22 cellular contexts compared by ENCODE assay signal in the genomic region with DNA sequence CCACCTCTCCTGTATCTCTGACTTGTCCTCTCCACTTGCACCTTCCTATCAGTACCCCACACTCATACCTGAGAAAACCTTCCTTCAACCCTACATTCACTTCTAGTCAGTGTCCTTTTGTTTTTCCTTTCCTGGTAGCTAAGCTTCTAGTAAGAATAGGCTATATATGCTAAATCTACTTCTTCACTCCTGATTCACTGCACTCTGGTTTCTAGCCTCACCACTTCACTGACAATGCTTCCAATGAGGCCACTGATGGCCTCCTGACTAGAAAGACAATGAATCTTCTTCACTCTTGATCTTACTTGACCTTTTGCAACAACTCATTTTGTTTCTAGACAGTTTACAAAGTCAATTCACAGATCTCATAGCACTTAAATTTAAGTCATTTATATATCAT. TPM values are rescaled to one million over a fixed set of nuclear protein-coding genes. Genes with fewer than 3 reads are reported as not detected.
A peak's percentile ranks its signal among the peaks of the same experiment; 100 is the strongest.
DNase-seq lines count a peak whose midpoint lies in the region; ATAC-seq, FAIRE-seq and TF ChIP-seq lines count a peak whose summit lies in the region.
"Had no signal": no experiment of that assay in that cellular context is flagged by ENCODE, and none has a peak within 500 bp of the region (broad histone marks: within the 10 kb centered on the region; RNA-seq: fewer than 3 reads in every experiment).

No MANE protein-coding gene starts in this region.

- H3K9me3 Mint-ChIP-seq in activated CD4-positive, alpha-beta memory T cell treated with anti-CD3 and anti-CD28 coated beads for 36 hours = no peaks in the 10 kb centered on the region
- H3K9me3 Mint-ChIP-seq in activated CD4-positive, alpha-beta memory T cell treated with anti-CD3 and anti-CD28 coated beads, Interleukin-2, amount 10 ng/mL, durations not matched to agents 7 days and 5 days = no peaks in the 10 kb centered on the region
- H3K9me3 Mint-ChIP-seq in stimulated activated naive CD8-positive, alpha-beta T cell treated with anti-CD3 and anti-CD28 coated beads, Interleukin-15, amount 100 ng/mL, for 72 hours = no peaks in the 10 kb centered on the region
- no peaks in the 10 kb centered on the region for H3K9me3 Mint-ChIP-seq in astrocyte (ENCODE audit: unreplicated experiment)
- H3K9me3 Mint-ChIP-seq: CD4-positive, alpha-beta memory T cell had no signal

- POLR2A ChIA-PET in activated CD4-positive, alpha-beta memory T cell treated with anti-CD3 and anti-CD28 coated beads for 36 hours (lab: Charles Lee) = no interaction called here
- POLR2A ChIA-PET in activated CD4-positive, alpha-beta memory T cell treated with anti-CD3 and anti-CD28 coated beads, Interleukin-2, amount 10 ng/mL, durations not matched to agents 7 days and 5 days (lab: Charles Lee) = interaction anchor here (1.0 kb wide), 1 partner anchor 13 kb away, joined by 3 read pairs; no protein-coding TSS in a partner anchor
- POLR2A ChIA-PET in HepG2 (lab: Yijun Ruan, JAX) (no interaction called here), SK-N-SH (lab: Yijun Ruan, JAX) (no interaction called here)

- ATAC-seq in stimulated activated naive CD8-positive, alpha-beta T cell treated with anti-CD3 and anti-CD28 coated beads, Interleukin-15, amount 100 ng/mL, for 72 hours = no peak
- no peak for ATAC-seq in stimulated activated naive CD8-positive, alpha-beta T cell treated with anti-CD3 and anti-CD28 coated beads, Interleukin-15, Interleukin-2, amounts not matched to agents 100 U/mL and 50 U/mL, for 24 hours
- ATAC-seq in HepG2 = no peak
- ATAC-seq: GM12878, HCT116 had no signal

- BruUV-seq in HepG2 (replicated peaks; lab: Mats Ljungman, UMichigan) = no TSS peak

- H3K27me3 Mint-ChIP-seq in activated CD4-positive, alpha-beta memory T cell treated with anti-CD3 and anti-CD28 coated beads for 36 hours = no peaks in the 10 kb centered on the region
- no peaks in the 10 kb centered on the region for H3K27me3 Mint-ChIP-seq in activated CD4-positive, alpha-beta memory T cell treated with anti-CD3 and anti-CD28 coated beads, Interleukin-2, amount 10 ng/mL, durations not matched to agents 7 days and 5 days
- H3K27me3 Mint-ChIP-seq in stimulated activated naive CD8-positive, alpha-beta T cell treated with anti-CD3 and anti-CD28 coated beads, Interleukin-15, amount 100 ng/mL, for 72 hours = no peaks in the 10 kb centered on the region
- H3K27me3 Mint-ChIP-seq in astrocyte (ENCODE audit: low read depth, unreplicated experiment) = no peaks in the 10 kb centered on the region
- H3K27me3 Mint-ChIP-seq: CD4-positive, alpha-beta memory T cell had no signal

- no peak for TF ChIP-seq POLR2A in HepG2 (IDR thresholded peaks at IDR 0.05; ENCODE audit: insufficient read depth in 1 of 2, low read depth in 2 of 2, low read length in 2 of 2)

- intact Hi-C loops in activated CD4-positive, alpha-beta memory T cell treated with anti-CD3 and anti-CD28 coated beads for 36 hours (cut with micrococcal nuclease) = loop anchor here (1.0 kb wide), 1 partner anchor 150 kb away; no protein-coding TSS in a partner anchor
- intact Hi-C loops in HepG2 (cut with micrococcal nuclease; ENCODE audit: unreplicated experiment) = no loop called here
- intact Hi-C loops in posterior vena cava (cut with DNase I) = no loop called here

- H3K4me3 Mint-ChIP-seq in activated CD4-positive, alpha-beta memory T cell treated with anti-CD3 and anti-CD28 coated beads for 36 hours = no peak overlapping the region
- H3K4me3 Mint-ChIP-seq in activated CD4-positive, alpha-beta memory T cell treated with anti-CD3 and anti-CD28 coated beads, Interleukin-2, amount 10 ng/mL, durations not matched to agents 7 days and 5 days = no peak overlapping the region
- no peak overlapping the region for H3K4me3 Mint-ChIP-seq in stimulated activated naive CD8-positive, alpha-beta T cell treated with anti-CD3 and anti-CD28 coated beads, Interleukin-15, amount 100 ng/mL, for 72 hours
- H3K4me3 Mint-ChIP-seq in astrocyte (ENCODE audit: unreplicated experiment) = no peak overlapping the region
- H3K4me3 Mint-ChIP-seq: CD4-positive, alpha-beta memory T cell had no signal

- H3K36me3 Mint-ChIP-seq in activated CD4-positive, alpha-beta memory T cell treated with anti-CD3 and anti-CD28 coated beads for 36 hours = no peaks in the 10 kb centered on the region
- no peaks in the 10 kb centered on the region for H3K36me3 Mint-ChIP-seq in activated CD4-positive, alpha-beta memory T cell treated with anti-CD3 and anti-CD28 coated beads, Interleukin-2, amount 10 ng/mL, durations not matched to agents 7 days and 5 days (ENCODE audit: low read depth)
- no peaks in the 10 kb centered on the region for H3K36me3 Mint-ChIP-seq in astrocyte (ENCODE audit: low read depth, unreplicated experiment)

- no peak for TF ChIP-seq CTCF in astrocyte (IDR thresholded peaks at IDR 0.05; ENCODE audit: insufficient read depth, low read depth, low read length)
- no peak for TF ChIP-seq CTCF in HepG2 (CRISPR knock-in tag; IDR thresholded peaks at IDR 0.05)
- TF ChIP-seq CTCF in SK-N-SH (IDR thresholded peaks at IDR 0.05) = no peak

- H3K9me3 ChIP-seq in astrocyte (ENCODE audit: insufficient read depth, low read depth, low read length) (no peaks in the 10 kb centered on the region), HepG2 (ENCODE audit: low read length) (no peaks in the 10 kb centered on the region), SK-N-SH (no peaks in the 10 kb centered on the region)
- H3K9me3 ChIP-seq: MG63 had no signal

- no peak for TF ChIP-seq RAD21 in HepG2 (CRISPR knock-in tag; IDR thresholded peaks at IDR 0.05)
- TF ChIP-seq RAD21 in SK-N-SH (IDR thresholded peaks at IDR 0.05; ENCODE audit: low read length) = no peak

- H4K20me1 ChIP-seq in astrocyte (ENCODE audit: insufficient read depth, low read length) (peaks cover 15% of the 10 kb centered on the region), HepG2 (ENCODE audit: insufficient read depth, low read length) (no peaks in the 10 kb centered on the region; the same call in 1 of the 2 replicates), SK-N-SH (ENCODE audit: insufficient read depth) (no peaks in the 10 kb centered on the region)

- peak; percentile 28 for DNase-seq in activated CD4-positive, alpha-beta memory T cell treated with anti-CD3 and anti-CD28 coated beads for 36 hours
- no peak for DNase-seq in activated CD4-positive, alpha-beta memory T cell treated with anti-CD3 and anti-CD28 coated beads, Interleukin-2, amount 10 ng/mL, durations not matched to agents 7 days and 5 days
- DNase-seq in stimulated activated naive CD8-positive, alpha-beta T cell treated with anti-CD3 and anti-CD28 coated beads, Interleukin-15, amount 100 ng/mL, for 72 hours = no peak
- no peak for DNase-seq in stimulated activated naive CD8-positive, alpha-beta T cell treated with anti-CD3 and anti-CD28 coated beads, Interleukin-15, Interleukin-2, amounts not matched to agents 100 U/mL and 50 U/mL, for 24 hours
- DNase-seq in astrocyte (ENCODE audit: low read depth) (no peak), HepG2 (ENCODE audit: low spot score) (no peak), SK-N-SH (no peak), posterior vena cava (ENCODE audit: low spot score) (no peak)
- DNase-seq: CD4-positive, alpha-beta memory T cell; DMS153; GF-D8; Kasumi-1; MG63; NCI-H1048; NCI-H1436; NCI-H1930; NCI-H345; NCI-H524 treated with DMSO at 0.1 percent for 48 hours; RPMI8226 had no signal

- H3K4me1 ChIP-seq in astrocyte (ENCODE audit: insufficient read depth, low read length) (peaks cover 19% of the 10 kb centered on the region), HepG2 (ENCODE audit: insufficient read depth, low read length) (no peaks in the 10 kb centered on the region), SK-N-SH (ENCODE audit: control insufficient read depth in 1 of 2, insufficient read depth in 2 of 2, low read depth in 1 of 2, low read length in 1 of 2) (peaks cover 7 to 30% of the 10 kb centered on the region in 2 experiments; a peak in 3 of 4 replicates)

- H3K4me2 ChIP-seq in astrocyte (ENCODE audit: low read length) (peak overlapping the region; percentile 47), HepG2 (ENCODE audit: low read depth, low read length) (no peak overlapping the region), SK-N-SH (no peak overlapping the region)

- no peak for TF ChIP-seq EP300 in HepG2 (IDR thresholded peaks at IDR 0.05; ENCODE audit: low read depth in 2 of 2, low read length in 2 of 2)
- no peak for TF ChIP-seq EP300 in HepG2 (CRISPR knock-in tag; IDR thresholded peaks at IDR 0.05; ENCODE audit: borderline replicate concordance)
- no peak for TF ChIP-seq EP300 in SK-N-SH (IDR thresholded peaks at IDR 0.05; ENCODE audit: borderline replicate concordance in 1 of 2, low read depth in 1 of 2, low read length in 1 of 2)

- H3K36me3 ChIP-seq in astrocyte (ENCODE audit: insufficient read depth, low read length) (no peaks in the 10 kb centered on the region), HepG2 (replicated peaks in 1 of 2; ENCODE audit: control insufficient read depth in 1 of 2, insufficient read depth in 2 of 2, low read length in 2 of 2) (peaks cover 0 to 10% of the 10 kb centered on the region in 2 experiments; a peak in 2 of 5 replicates), SK-N-SH (replicated peaks in 1 of 2; ENCODE audit: control insufficient read depth in 1 of 2, insufficient read depth in 2 of 2, low read length in 1 of 2) (peaks cover 0 to 4% of the 10 kb centered on the region in 2 experiments)
- H3K36me3 ChIP-seq: MG63 had no signal

- H3K79me2 ChIP-seq in astrocyte (ENCODE audit: insufficient read depth, low read length) (no peaks in the 10 kb centered on the region), HepG2 (ENCODE audit: insufficient read depth, low read length) (no peaks in the 10 kb centered on the region), SK-N-SH (ENCODE audit: insufficient read depth) (0 out of 2 replicates have a peak, but pooled peaks cover 3% of the 10 kb centered on the region)

- H2AFZ ChIP-seq in astrocyte (ENCODE audit: low read depth, low read length) (no peak overlapping the region), HepG2 (ENCODE audit: low read length) (no peak overlapping the region), SK-N-SH (ENCODE audit: low read depth) (no peak overlapping the region)

- peaks cover 40% of the 10 kb centered on the region for H3F3A ChIP-seq in SK-N-SH (replicated peaks; ENCODE audit: insufficient read depth)

- H3K27ac ChIP-seq in astrocyte (ENCODE audit: low read depth, low read length) (no peak overlapping the region), HepG2 (ENCODE audit: extremely low read length, insufficient read depth, low read length) (no peak overlapping the region), SK-N-SH (ENCODE audit: low read depth in 2 of 2, low read length in 1 of 2) (peak overlapping the region in 1 of 2 experiments; percentile 95; a peak in 2 of 4 replicates)

- FAIRE-seq in astrocyte (lab: Jason Lieb, UNC) = no peak
- FAIRE-seq in HepG2 (lab: Jason Lieb, UNC) = no peak
- FAIRE-seq: GM12878, GM19239 had no signal

- H3K27ac Mint-ChIP-seq in activated CD4-positive, alpha-beta memory T cell treated with anti-CD3 and anti-CD28 coated beads for 36 hours = peak overlapping the region; percentile 49
- H3K27ac Mint-ChIP-seq in activated CD4-positive, alpha-beta memory T cell treated with anti-CD3 and anti-CD28 coated beads, Interleukin-2, amount 10 ng/mL, durations not matched to agents 7 days and 5 days = no peak overlapping the region
- H3K27ac Mint-ChIP-seq in stimulated activated naive CD8-positive, alpha-beta T cell treated with anti-CD3 and anti-CD28 coated beads, Interleukin-15, amount 100 ng/mL, for 72 hours = peak overlapping the region; percentile 5 to 21
- no peak overlapping the region for H3K27ac Mint-ChIP-seq in astrocyte (ENCODE audit: unreplicated experiment)

- H3K9ac ChIP-seq in astrocyte (ENCODE audit: low read length) (no peak overlapping the region), HepG2 (ENCODE audit: insufficient read depth, low read depth, low read length) (no peak overlapping the region), SK-N-SH (no peak overlapping the region)

- in situ Hi-C loops in HepG2 (cut with HindIII; ENCODE audit: extremely low pct_ligation_motif_present, low pct_unique_long_range_greater_than_20kb) = no loop called here

- CTCF ChIA-PET in activated CD4-positive, alpha-beta memory T cell treated with anti-CD3 and anti-CD28 coated beads for 36 hours (lab: Charles Lee) = interaction anchor here (0.9 to 2.2 kb wide), 3 partner anchors 77 to 232 kb away, joined by 3 to 6 read pairs (median 4); no protein-coding TSS in a partner anchor
- CTCF ChIA-PET in activated CD4-positive, alpha-beta memory T cell treated with anti-CD3 and anti-CD28 coated beads, Interleukin-2, amount 10 ng/mL, durations not matched to agents 7 days and 5 days (lab: Charles Lee) = interaction anchor here (0.7 kb wide), 1 partner anchor 77 kb away, joined by 3 read pairs; no protein-coding TSS in a partner anchor
- CTCF ChIA-PET in HepG2 (lab: Yijun Ruan, JAX; ENCODE audit: low intra/inter-chr PET ratio, low total read pairs) = no interaction called here
- CTCF ChIA-PET in SK-N-SH (lab: Yijun Ruan, JAX) = interaction anchor here (1.1 kb wide), 1 partner anchor 35 kb away, joined by 3 read pairs; no protein-coding TSS in a partner anchor

- no peaks in the 10 kb centered on the region for H3K27me3 ChIP-seq in astrocyte (ENCODE audit: insufficient read depth, low read length)
- no peaks in the 10 kb centered on the region for H3K27me3 ChIP-seq in HepG2 (ENCODE audit: control insufficient read depth in 1 of 2, insufficient read depth in 2 of 2, low read length in 2 of 2)
- H3K27me3 ChIP-seq in SK-N-SH (ENCODE audit: insufficient read depth) = no peaks in the 10 kb centered on the region
- H3K27me3 ChIP-seq: MG63 had no signal

- H3K4me3 ChIP-seq in astrocyte (ENCODE audit: insufficient read depth, low read depth, low read length) (no peak overlapping the region), HepG2 (replicated peaks in 1 of 3; ENCODE audit: insufficient read depth in 1 of 3, low read depth in 2 of 3, low read length in 3 of 3) (no peak overlapping the region), SK-N-SH (ENCODE audit: low read depth in 2 of 2, low read length in 1 of 2) (no peak overlapping the region)
- H3K4me3 ChIP-seq: GM12878, MG63 had no signal

- no peaks in the 10 kb centered on the region for H3K9me2 ChIP-seq in SK-N-SH

- peaks cover 11% of the 10 kb centered on the region for H3K4me1 Mint-ChIP-seq in activated CD4-positive, alpha-beta memory T cell treated with anti-CD3 and anti-CD28 coated beads for 36 hours (ENCODE audit: low read depth)
- H3K4me1 Mint-ChIP-seq in activated CD4-positive, alpha-beta memory T cell treated with anti-CD3 and anti-CD28 coated beads, Interleukin-2, amount 10 ng/mL, durations not matched to agents 7 days and 5 days = peaks cover 6% of the 10 kb centered on the region
- H3K4me1 Mint-ChIP-seq in stimulated activated naive CD8-positive, alpha-beta T cell treated with anti-CD3 and anti-CD28 coated beads, Interleukin-15, amount 100 ng/mL, for 72 hours = peaks cover 10% of the 10 kb centered on the region
- H3K4me1 Mint-ChIP-seq in astrocyte (ENCODE audit: low read depth, unreplicated experiment) = peaks cover 35% of the 10 kb centered on the region

RNA-seq across cellular contexts. Expression of gene RELT, which starts 52.0 kb away (rescaled TPM):
- 10 to 100 TPM; 18.5 to 18.9 TPM for total RNA-seq in activated CD4-positive, alpha-beta memory T cell treated with anti-CD3 and anti-CD28 coated beads for 36 hours
- total RNA-seq in activated CD4-positive, alpha-beta memory T cell treated with anti-CD3 and anti-CD28 coated beads, Interleukin-2, amount 10 ng/mL, durations not matched to agents 7 days and 5 days = 10 to 100 TPM; 26.0 to 27.3 TPM
- total RNA-seq in astrocyte (3.6 and 5.2 TPM in 2 replicates), HepG2 (2016; rRNA removed; fragmentation: Illumina TruSeq; extraction: Trizol) (1.6 and 4.7 TPM in 2 replicates), posterior vena cava (10 to 100 TPM in 1 of 2 donors, 1 to 10 TPM in 1; 6.3 to 10.8 TPM)
- total RNA-seq in HepG2 (2016; cell fraction: cytosol; rRNA removed; fragmentation: Illumina TruSeq; extraction: Trizol; ENCODE audit: low read depth) = 2.8 and 3.4 TPM in 2 replicates
- total RNA-seq in HepG2 (2016; cell fraction: insoluble cytoplasmic fraction; rRNA removed; fragmentation: Illumina TruSeq; extraction: Trizol) = 1.8 and 4.7 TPM in 2 replicates
- 4.0 and 4.2 TPM in 2 replicates for total RNA-seq in HepG2 (2016; cell fraction: membrane; rRNA removed; fragmentation: Illumina TruSeq; extraction: Trizol)
- total RNA-seq in HepG2 (2016; cell fraction: nucleus; rRNA removed; fragmentation: Illumina TruSeq; extraction: Trizol) = 5.4 TPM in 2 replicates
- polyA plus RNA-seq in HepG2 (2011; rRNA removed) (2.5 and 3.5 TPM in 2 replicates), SK-N-SH (2012; rRNA removed) (4.3 and 5.5 TPM in 2 replicates)
- 2.1 and 3.1 TPM in 2 replicates for polyA plus RNA-seq in HepG2 (2011; cell fraction: cytosol; rRNA removed)
- polyA plus RNA-seq in HepG2 (2011; cell fraction: nucleus; rRNA removed) = 12.5 and 18.1 TPM in 2 replicates
- polyA plus RNA-seq in HepG2 (2012) = 1.0 and 2.7 TPM in 2 replicates
- polyA plus RNA-seq in HepG2 (2016; cell fraction: cytosol; fragmentation: Illumina TruSeq; extraction: Trizol; ENCODE audit: low read depth) = 0.36 and 0.55 TPM in 2 replicates
- 1.4 TPM in 2 replicates for polyA plus RNA-seq in HepG2 (2016; cell fraction: insoluble cytoplasmic fraction; fragmentation: Illumina TruSeq; extraction: Trizol; ENCODE audit: low read depth)
- polyA plus RNA-seq in HepG2 (2016; cell fraction: membrane; fragmentation: Illumina TruSeq; extraction: Trizol; ENCODE audit: low read depth) = 0.68 and 0.80 TPM in 2 replicates
- polyA plus RNA-seq in HepG2 (2016; cell fraction: nucleus; fragmentation: Illumina TruSeq; extraction: Trizol; ENCODE audit: insufficient read depth, low read depth) = 14.8 and 15.4 TPM in 2 replicates
- 7.0 and 19.1 TPM in 2 replicates for polyA minus RNA-seq in HepG2 (2011; rRNA and poly(A)+ RNA removed; ENCODE audit: low replicate concordance)
- polyA minus RNA-seq in HepG2 (2011; cell fraction: cytosol; rRNA and poly(A)+ RNA removed) = 1.7 and 2.0 TPM in 2 replicates
- 5.2 and 7.6 TPM in 2 replicates for polyA minus RNA-seq in HepG2 (2011; cell fraction: nucleus; rRNA and poly(A)+ RNA removed)
- 1.9 and 2.5 TPM in 2 replicates for polyA plus RNA-seq in SK-N-SH (2012; cell fraction: cytosol; rRNA removed)
- polyA plus RNA-seq in SK-N-SH (2012; cell fraction: nucleus; rRNA removed) = 12.2 and 12.5 TPM in 2 replicates

Comparison
In these comparisons a context has a peak if more than half of its experiments do, and no peak if none do; other contexts are left out.
1. H3K27ac Mint-ChIP-seq: peak in activated CD4-positive, alpha-beta memory T cell treated with anti-CD3 and anti-CD28 coated beads for 36 hours (single experiment) and stimulated activated naive CD8-positive, alpha-beta T cell treated with anti-CD3 and anti-CD28 coated beads, Interleukin-15, amount 100 ng/mL, for 72 hours (2 of 2); none in activated CD4-positive, alpha-beta memory T cell treated with anti-CD3 and anti-CD28 coated beads, Interleukin-2, amount 10 ng/mL, durations not matched to agents 7 days and 5 days (single experiment) and astrocyte (single experiment).